ENCODE assay signal across 12 cellular contexts in genomic region chr16:84604477-84605013, GRCh38. TPM values are rescaled to one million over a fixed set of nuclear protein-coding genes. Genes with fewer than 3 reads are reported as not detected.
DNase-seq lines count a peak whose midpoint lies in the region; ATAC-seq and TF ChIP-seq lines count a peak whose summit lies in the region.
"Had no signal": no experiment of that assay in that cellular context is flagged by ENCODE, and none has a peak within 500 bp of the region (broad histone marks: within the 10 kb centered on the region; RNA-seq: fewer than 3 reads in every experiment).

No MANE protein-coding gene starts in this region.

- H3K27me3 ChIP-seq in Peyer's patch = no peaks in the 10 kb centered on the region
- H3K27me3 ChIP-seq: hepatocyte had no signal

- no peak overlapping the region for H3K4me3 ChIP-seq in Peyer's patch
- H3K4me3 ChIP-seq: hepatocyte had no signal

- H3K36me3 Mint-ChIP-seq in activated CD4-positive, alpha-beta T cell treated with anti-CD3 and anti-CD28 coated beads, Interleukin-2, amount 10 ng/mL, durations not matched to agents 24 days and 14 days (ENCODE audit: low read depth) = peaks cover 59% of the 10 kb centered on the region
- peaks cover 33% of the 10 kb centered on the region for H3K36me3 Mint-ChIP-seq in effector memory CD8-positive, alpha-beta T cell (ENCODE audit: insufficient read depth)
- peaks cover 44% of the 10 kb centered on the region for H3K36me3 Mint-ChIP-seq in stimulated activated effector memory CD8-positive, alpha-beta T cell treated with anti-CD3 and anti-CD28 coated beads, Interleukin-12 subunit alpha, Interleukin-12 subunit beta, amount 100 ng/mL, for 72 hours

- H3K36me3 ChIP-seq in Peyer's patch = peaks cover 0 to 4% (median 0%) of the 10 kb centered on the region in 3 donors

- H3K27ac ChIP-seq in Peyer's patch = peak overlapping the region in 3 of 4 donors; percentile 14 to 93 (median 93)
- H3K27ac ChIP-seq: hepatocyte, VCaP had no signal

- no peaks in the 10 kb centered on the region for H3K9me3 Mint-ChIP-seq in activated CD4-positive, alpha-beta T cell treated with anti-CD3 and anti-CD28 coated beads, Interleukin-2, amount 10 ng/mL, durations not matched to agents 24 days and 14 days
- H3K9me3 Mint-ChIP-seq in effector memory CD8-positive, alpha-beta T cell = no peaks in the 10 kb centered on the region
- H3K9me3 Mint-ChIP-seq in stimulated activated effector memory CD8-positive, alpha-beta T cell treated with anti-CD3 and anti-CD28 coated beads, Interleukin-12 subunit alpha, Interleukin-12 subunit beta, amount 100 ng/mL, for 72 hours = no peaks in the 10 kb centered on the region

- H3K4me1 Mint-ChIP-seq in activated CD4-positive, alpha-beta T cell treated with anti-CD3 and anti-CD28 coated beads, Interleukin-2, amount 10 ng/mL, durations not matched to agents 24 days and 14 days = peaks cover 82% of the 10 kb centered on the region
- H3K4me1 Mint-ChIP-seq in effector memory CD8-positive, alpha-beta T cell (ENCODE audit: low read depth in 2 of 2) = peaks cover 68 to 69% of the 10 kb centered on the region in 2 donors
- H3K4me1 Mint-ChIP-seq in stimulated activated effector memory CD8-positive, alpha-beta T cell treated with anti-CD3 and anti-CD28 coated beads, Interleukin-12 subunit alpha, Interleukin-12 subunit beta, amount 100 ng/mL, for 72 hours = peaks cover 84% of the 10 kb centered on the region

- H3K4me1 ChIP-seq in Peyer's patch = peaks cover 0 to 63% (median 46%) of the 10 kb centered on the region in 4 donors

- peak overlapping the region; percentile 62 for H3K4me3 Mint-ChIP-seq in activated CD4-positive, alpha-beta T cell treated with anti-CD3 and anti-CD28 coated beads, Interleukin-2, amount 10 ng/mL, durations not matched to agents 24 days and 14 days
- H3K4me3 Mint-ChIP-seq in effector memory CD8-positive, alpha-beta T cell = peak overlapping the region; percentile 47 to 77
- peak overlapping the region; percentile 47 for H3K4me3 Mint-ChIP-seq in stimulated activated effector memory CD8-positive, alpha-beta T cell treated with anti-CD3 and anti-CD28 coated beads, Interleukin-12 subunit alpha, Interleukin-12 subunit beta, amount 100 ng/mL, for 72 hours

- no peak for ATAC-seq in effector memory CD8-positive, alpha-beta T cell (replicated peaks)
- no peak for ATAC-seq in stimulated activated effector memory CD8-positive, alpha-beta T cell treated with anti-CD3 and anti-CD28 coated beads, Interleukin-12 subunit alpha, Interleukin-12 subunit beta, amount 100 ng/mL, for 72 hours

- H3K9me3 ChIP-seq in Peyer's patch = no peaks in the 10 kb centered on the region

- peak overlapping the region; percentile 92 for H3K27ac Mint-ChIP-seq in activated CD4-positive, alpha-beta T cell treated with anti-CD3 and anti-CD28 coated beads, Interleukin-2, amount 10 ng/mL, durations not matched to agents 24 days and 14 days
- peak overlapping the region in 1 of 2 donors; percentile 87 for H3K27ac Mint-ChIP-seq in effector memory CD8-positive, alpha-beta T cell
- H3K27ac Mint-ChIP-seq in stimulated activated effector memory CD8-positive, alpha-beta T cell treated with anti-CD3 and anti-CD28 coated beads, Interleukin-12 subunit alpha, Interleukin-12 subunit beta, amount 100 ng/mL, for 72 hours = peak overlapping the region; percentile 86

- TF ChIP-seq POLR2A in Peyer's patch (IDR thresholded peaks at IDR 0.05) = no peak

- no peak for TF ChIP-seq CTCF in Peyer's patch (IDR thresholded peaks at IDR 0.05)

- H3K27me3 Mint-ChIP-seq in activated CD4-positive, alpha-beta T cell treated with anti-CD3 and anti-CD28 coated beads, Interleukin-2, amount 10 ng/mL, durations not matched to agents 24 days and 14 days = no peaks in the 10 kb centered on the region
- no peaks in the 10 kb centered on the region for H3K27me3 Mint-ChIP-seq in effector memory CD8-positive, alpha-beta T cell

- no peak for DNase-seq in activated CD4-positive, alpha-beta T cell treated with anti-CD3 and anti-CD28 coated beads, Interleukin-2, amount 10 ng/mL, durations not matched to agents 24 days and 14 days
- no peak for DNase-seq in activated CD4-positive, alpha-beta T cell treated with anti-CD3 and anti-CD28 coated beads, Interleukin-2, amount 50 U/mL, for 1 hour
- DNase-seq in Peyer's patch (no peak), OCI-M1 (lab: John Stamatoyannopoulos, UW) (no peak), NCI-H128 (lab: John Stamatoyannopoulos, UW; ENCODE audit: unreplicated experiment) (no peak), GDM1 (lab: John Stamatoyannopoulos, UW) (no peak)
- no peak for DNase-seq in effector memory CD8-positive, alpha-beta T cell
- DNase-seq in stimulated activated effector memory CD8-positive, alpha-beta T cell treated with anti-CD3 and anti-CD28 coated beads, Interleukin-12 subunit alpha, Interleukin-12 subunit beta, amount 100 ng/mL, for 72 hours (ENCODE audit: low spot score in 2 of 2) = no peak
- DNase-seq: KG1, small intestine had no signal

- intact Hi-C loops in activated CD4-positive, alpha-beta T cell treated with anti-CD3 and anti-CD28 coated beads, Interleukin-2, amount 10 ng/mL, durations not matched to agents 24 days and 14 days (cut with micrococcal nuclease) = no loop called here

RNA-seq across cellular contexts. Expression of gene COTL1, which starts 13.3 kb away (rescaled TPM):
- 470 and 474 TPM in 2 replicates for total RNA-seq in activated CD4-positive, alpha-beta T cell treated with anti-CD3 and anti-CD28 coated beads, Interleukin-2, amount 10 ng/mL, durations not matched to agents 24 days and 14 days
- 10 to 100 TPM; 29.6 to 84.2 (median 43.1) TPM for total RNA-seq in Peyer's patch

RNA-seq across cellular contexts. Expression of gene KLHL36, which starts 43.8 kb away (rescaled TPM):
- total RNA-seq in activated CD4-positive, alpha-beta T cell treated with anti-CD3 and anti-CD28 coated beads, Interleukin-2, amount 10 ng/mL, durations not matched to agents 24 days and 14 days = 36.7 and 36.9 TPM in 2 replicates
- 10 to 100 TPM; 57.8 to 81.4 (median 74.4) TPM for total RNA-seq in Peyer's patch
